In the genomic region with DNA sequence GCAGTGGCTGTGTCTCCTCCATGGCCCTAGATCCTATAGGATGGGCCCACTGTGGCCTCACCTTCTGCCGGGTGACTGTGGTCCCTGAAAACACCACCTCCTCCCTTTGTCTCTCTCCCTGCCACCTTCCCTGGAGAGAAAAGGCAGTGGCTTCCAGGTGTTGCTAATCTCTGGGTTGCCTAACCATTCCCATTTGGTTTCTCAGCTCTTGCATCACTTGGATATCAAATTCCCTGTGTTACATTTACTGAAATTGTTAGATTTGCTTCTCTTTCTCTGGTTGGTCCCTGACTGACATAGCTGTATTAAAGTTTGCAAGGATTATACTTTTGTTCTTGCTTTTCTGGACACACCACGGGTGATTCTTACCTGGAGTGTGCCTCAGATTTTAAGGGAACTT, we compare ENCODE assay signal across 20 cellular contexts. TPM values are rescaled to one million over a fixed set of nuclear protein-coding genes. Genes with fewer than 3 reads are reported as not detected.
DNase-seq lines count a peak whose midpoint lies in the region.
"Had no signal": no experiment of that assay in that cellular context is flagged by ENCODE, and none has a peak within 500 bp of the region (broad histone marks: within the 10 kb centered on the region; RNA-seq: fewer than 3 reads in every experiment).

No MANE protein-coding gene starts in this region.

- H3K27ac ChIP-seq in epithelial cell of prostate: peak overlapping the region; percentile 77
- no peak overlapping the region for H3K27ac ChIP-seq in mesendoderm (ENCODE audit: low read depth, low read length)
- H3K27ac ChIP-seq: gastroesophageal sphincter had no signal

- H3K79me2 ChIP-seq in mesendoderm (ENCODE audit: control insufficient read depth, insufficient read depth, low read length): no peaks in the 10 kb centered on the region

- no peaks in the 10 kb centered on the region for H3K36me3 Mint-ChIP-seq in activated CD4-positive, alpha-beta memory T cell treated with anti-CD3 and anti-CD28 coated beads, Interleukin-2, amount 10 ng/mL, durations not matched to agents 7 days and 5 days (ENCODE audit: low read depth)
- H3K36me3 Mint-ChIP-seq: activated naive CD4-positive, alpha-beta T cell treated with anti-CD3 and anti-CD28 coated beads, Interleukin-2, amount 50 U/mL, for 24 hours; CD8-positive, alpha-beta T cell had no signal

- CTCF ChIA-PET in activated CD4-positive, alpha-beta memory T cell treated with anti-CD3 and anti-CD28 coated beads, Interleukin-2, amount 10 ng/mL, durations not matched to agents 7 days and 5 days (lab: Charles Lee): no interaction called here

- H3K4me3 ChIP-seq in mesendoderm (ENCODE audit: low read length): no peak overlapping the region
- H3K4me3 ChIP-seq: gastroesophageal sphincter, smooth muscle cell had no signal

- no peak overlapping the region for H2BK15ac ChIP-seq in mesendoderm (replicated peaks; ENCODE audit: low read depth)

- no peak overlapping the region for H2AK5ac ChIP-seq in mesendoderm (ENCODE audit: low read length)

- H4K8ac ChIP-seq in mesendoderm (ENCODE audit: low read depth, low read length): no peak overlapping the region

- H3K23ac ChIP-seq in mesendoderm (ENCODE audit: low read length): no peak overlapping the region

- H3K27me3 ChIP-seq in mesendoderm (ENCODE audit: insufficient read depth, low read length, poor library complexity): no peaks in the 10 kb centered on the region
- H3K27me3 ChIP-seq: gastroesophageal sphincter had no signal

- POLR2A ChIA-PET in activated CD4-positive, alpha-beta memory T cell treated with anti-CD3 and anti-CD28 coated beads, Interleukin-2, amount 10 ng/mL, durations not matched to agents 7 days and 5 days (lab: Charles Lee): no interaction called here

- no peak overlapping the region for H3K27ac Mint-ChIP-seq in activated CD4-positive, alpha-beta memory T cell treated with anti-CD3 and anti-CD28 coated beads, Interleukin-2, amount 10 ng/mL, durations not matched to agents 7 days and 5 days
- H3K27ac Mint-ChIP-seq: activated CD8-positive, alpha-beta T cell treated with anti-CD3 and anti-CD28 coated beads for 36 hours; activated naive CD4-positive, alpha-beta T cell treated with anti-CD3 and anti-CD28 coated beads, Interleukin-2, amount 50 U/mL, for 24 hours; CD8-positive, alpha-beta T cell; nephron; T-helper 1 cell treated with Interleukin-12 subunit alpha and Interleukin-12 subunit beta and Interleukin-4 antibody, amounts not matched to agents 30 μg/mL and 1 μg/mL, for 36 hours had no signal

- no peaks in the 10 kb centered on the region for H3K36me3 ChIP-seq in mesendoderm (ENCODE audit: control insufficient read depth, insufficient read depth, low read length)
- H3K36me3 ChIP-seq: gastroesophageal sphincter had no signal

- H3K4ac ChIP-seq in mesendoderm (ENCODE audit: low read depth, low read length): no peak overlapping the region

- H3K4me1 ChIP-seq in mesendoderm (ENCODE audit: control insufficient read depth, low read depth, low read length): no peaks in the 10 kb centered on the region
- H3K4me1 ChIP-seq: gastroesophageal sphincter had no signal

- H3K18ac ChIP-seq in mesendoderm (ENCODE audit: low read length): no peak overlapping the region

- H3K4me3 Mint-ChIP-seq in activated CD4-positive, alpha-beta memory T cell treated with anti-CD3 and anti-CD28 coated beads, Interleukin-2, amount 10 ng/mL, durations not matched to agents 7 days and 5 days: no peak overlapping the region
- H3K4me3 Mint-ChIP-seq: activated CD8-positive, alpha-beta T cell treated with anti-CD3 and anti-CD28 coated beads for 36 hours; activated naive CD4-positive, alpha-beta T cell treated with anti-CD3 and anti-CD28 coated beads, Interleukin-2, amount 50 U/mL, for 24 hours; CD8-positive, alpha-beta T cell; nephron; T-helper 1 cell treated with Interleukin-12 subunit alpha and Interleukin-12 subunit beta and Interleukin-4 antibody, amounts not matched to agents 30 μg/mL and 1 μg/mL, for 36 hours had no signal

- H3K79me1 ChIP-seq in mesendoderm (ENCODE audit: low read length): no peaks in the 10 kb centered on the region

- H2BK120ac ChIP-seq in mesendoderm (ENCODE audit: low read depth, low read length): no peak overlapping the region

- H3K9me3 Mint-ChIP-seq in activated CD4-positive, alpha-beta memory T cell treated with anti-CD3 and anti-CD28 coated beads, Interleukin-2, amount 10 ng/mL, durations not matched to agents 7 days and 5 days: no peaks in the 10 kb centered on the region
- H3K9me3 Mint-ChIP-seq: activated CD8-positive, alpha-beta T cell treated with anti-CD3 and anti-CD28 coated beads for 36 hours; activated naive CD4-positive, alpha-beta T cell treated with anti-CD3 and anti-CD28 coated beads, Interleukin-2, amount 50 U/mL, for 24 hours; CD8-positive, alpha-beta T cell; nephron; T-helper 1 cell treated with Interleukin-12 subunit alpha and Interleukin-12 subunit beta and Interleukin-4 antibody, amounts not matched to agents 30 μg/mL and 1 μg/mL, for 36 hours had no signal

- no peak overlapping the region for H3K9ac ChIP-seq in mesendoderm (ENCODE audit: low read length)

- H3K27me3 Mint-ChIP-seq in activated CD4-positive, alpha-beta memory T cell treated with anti-CD3 and anti-CD28 coated beads, Interleukin-2, amount 10 ng/mL, durations not matched to agents 7 days and 5 days: no peaks in the 10 kb centered on the region
- H3K27me3 Mint-ChIP-seq: activated CD8-positive, alpha-beta T cell treated with anti-CD3 and anti-CD28 coated beads for 36 hours; activated naive CD4-positive, alpha-beta T cell treated with anti-CD3 and anti-CD28 coated beads, Interleukin-2, amount 50 U/mL, for 24 hours had no signal

- H2BK5ac ChIP-seq in mesendoderm (ENCODE audit: low read length): no peak overlapping the region

- H3K4me2 ChIP-seq in mesendoderm (ENCODE audit: low read length): no peak overlapping the region
- H3K4me2 ChIP-seq: smooth muscle cell had no signal

- H3K4me1 Mint-ChIP-seq in activated CD4-positive, alpha-beta memory T cell treated with anti-CD3 and anti-CD28 coated beads, Interleukin-2, amount 10 ng/mL, durations not matched to agents 7 days and 5 days: no peaks in the 10 kb centered on the region
- H3K4me1 Mint-ChIP-seq: activated naive CD4-positive, alpha-beta T cell treated with anti-CD3 and anti-CD28 coated beads, Interleukin-2, amount 50 U/mL, for 24 hours; nephron had no signal

- H4K5ac ChIP-seq in mesendoderm (ENCODE audit: low read length): no peak overlapping the region

- no peak overlapping the region for H3K56ac ChIP-seq in mesendoderm (ENCODE audit: low read length)

- DNase-seq in DMS79 treated with DMSO at 0.1 percent for 48 hours (lab: John Stamatoyannopoulos, UW) (peak; percentile 45), NCI-H1417 (lab: John Stamatoyannopoulos, UW) (peak; percentile 44 to 90 (median 84)), NCI-H510A (lab: John Stamatoyannopoulos, UW) (peak; percentile 14), epithelial cell of prostate (ENCODE audit: low read depth, low spot score) (no peak), mesendoderm (no peak), GF-D8 (lab: John Stamatoyannopoulos, UW) (no peak)
- no peak for DNase-seq in activated CD4-positive, alpha-beta memory T cell treated with anti-CD3 and anti-CD28 coated beads, Interleukin-2, amount 10 ng/mL, durations not matched to agents 7 days and 5 days
- DNase-seq: activated CD8-positive, alpha-beta T cell treated with anti-CD3 and anti-CD28 coated beads for 36 hours; activated T-cell treated with anti-CD3 and anti-CD28 coated beads, Interleukin-2, amount 50 U/mL, for 48 hours; CD8-positive, alpha-beta T cell; kidney glomerular epithelial cell; NCI-H226; posterior cingulate gyrus; SIG-M5; stimulated activated CD4-positive, alpha-beta T cell treated with anti-CD3 and anti-CD28 coated beads, Interleukin-4, amount 100 ng/mL, for 4 hours had no signal

- no CpG with 5 or more reads among the region's 2 CpGs for WGBS in mesendoderm (ENCODE audit: extremely low coverage, insufficient coverage, low lambda C conversion rate)

RNA-seq across cellular contexts. Expression of gene ZFP64, which starts 9.3 kb away (rescaled TPM):
- polyA plus RNA-seq in mesendoderm (2013, experiment 1 of 2): 18.5 TPM
- polyA plus RNA-seq in mesendoderm (2013, experiment 2 of 2): 18.4 TPM
- total RNA-seq in activated CD4-positive, alpha-beta memory T cell treated with anti-CD3 and anti-CD28 coated beads, Interleukin-2, amount 10 ng/mL, durations not matched to agents 7 days and 5 days: 10 to 100 TPM in 1 of 2 experiments, 1 to 10 TPM in 1; 9.7 to 10.7 TPM

Comparison
In these comparisons a context has a peak if more than half of its experiments do, and no peak if none do; other contexts are left out.
1. DNase-seq: peak in DMS79 treated with DMSO at 0.1 percent for 48 hours (single experiment), NCI-H1417 (3 of 3) and NCI-H510A (single experiment); none in epithelial cell of prostate (single experiment), mesendoderm (single experiment), GF-D8 (single experiment) and activated CD4-positive, alpha-beta memory T cell treated with anti-CD3 and anti-CD28 coated beads, Interleukin-2, amount 10 ng/mL, durations not matched to agents 7 days and 5 days (single experiment).